1 cellular context compared by ENCODE assay signal in the genomic region with DNA sequence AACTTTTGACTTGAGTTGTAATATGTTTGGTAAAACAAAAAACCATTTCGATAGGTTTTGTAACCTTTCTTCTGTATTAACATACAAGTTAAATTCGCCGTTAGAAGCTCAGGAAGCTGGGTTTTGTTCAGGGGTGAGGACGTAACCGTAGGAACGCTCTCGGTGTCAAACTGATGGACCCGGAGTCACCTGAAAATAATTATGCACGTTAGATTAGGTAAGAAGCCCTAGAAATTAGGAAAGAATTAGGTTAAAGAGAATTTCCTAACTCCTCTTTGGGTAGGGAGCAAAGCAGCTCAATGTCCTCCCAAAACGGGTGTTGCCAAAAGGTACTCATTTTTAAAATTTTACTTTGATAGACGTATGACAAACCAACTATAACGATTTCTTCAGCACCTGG.
TF ChIP-seq lines count a peak whose summit lies in the region.

No MANE protein-coding gene starts in this region.

TF ChIP-seq in HEK293, 187 proteins besides CTCF, POLR2A, EP300 and RAD21 (continued from another document):
- no peak for TF ChIP-seq ZNF302 (tag by site-specific recombination; IDR thresholded peaks at IDR 0.05; ENCODE audit: low read depth)
